Comparison of ENCODE assay signal across 2 cellular contexts in genomic region chr19:1794424-1795185, GRCh38.
TF ChIP-seq lines count a peak whose summit lies in the region.

No MANE protein-coding gene starts in this region.

TF ChIP-seq in HCT116, 20 proteins besides CTCF, POLR2A, EP300 and RAD21:
- TF ChIP-seq, protein P1, sequence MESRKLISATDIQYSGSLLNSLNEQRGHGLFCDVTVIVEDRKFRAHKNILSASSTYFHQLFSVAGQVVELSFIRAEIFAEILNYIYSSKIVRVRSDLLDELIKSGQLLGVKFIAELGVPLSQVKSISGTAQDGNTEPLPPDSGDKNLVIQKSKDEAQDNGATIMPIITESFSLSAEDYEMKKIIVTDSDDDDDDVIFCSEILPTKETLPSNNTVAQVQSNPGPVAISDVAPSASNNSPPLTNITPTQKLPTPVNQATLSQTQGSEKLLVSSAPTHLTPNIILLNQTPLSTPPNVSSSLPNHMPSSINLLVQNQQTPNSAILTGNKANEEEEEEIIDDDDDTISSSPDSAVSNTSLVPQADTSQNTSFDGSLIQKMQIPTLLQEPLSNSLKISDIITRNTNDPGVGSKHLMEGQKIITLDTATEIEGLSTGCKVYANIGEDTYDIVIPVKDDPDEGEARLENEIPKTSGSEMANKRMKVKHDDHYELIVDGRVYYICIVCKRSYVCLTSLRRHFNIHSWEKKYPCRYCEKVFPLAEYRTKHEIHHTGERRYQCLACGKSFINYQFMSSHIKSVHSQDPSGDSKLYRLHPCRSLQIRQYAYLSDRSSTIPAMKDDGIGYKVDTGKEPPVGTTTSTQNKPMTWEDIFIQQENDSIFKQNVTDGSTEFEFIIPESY (IDR thresholded peaks at IDR 0.05; ENCODE audit: extremely low read depth, insufficient replicate concordance, low read length): no peak
- TF ChIP-seq TCF7L2 (IDR thresholded peaks at IDR 0.05; ENCODE audit: borderline replicate concordance, extremely low read depth, insufficient read depth, insufficient read length) (no peak), REST (IDR thresholded peaks at IDR 0.05; ENCODE audit: low read depth) (no peak), SRF (IDR thresholded peaks at IDR 0.05; ENCODE audit: low read depth) (no peak)
- TF ChIP-seq, protein P2, sequence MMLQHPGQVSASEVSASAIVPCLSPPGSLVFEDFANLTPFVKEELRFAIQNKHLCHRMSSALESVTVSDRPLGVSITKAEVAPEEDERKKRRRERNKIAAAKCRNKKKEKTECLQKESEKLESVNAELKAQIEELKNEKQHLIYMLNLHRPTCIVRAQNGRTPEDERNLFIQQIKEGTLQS (IDR thresholded peaks at IDR 0.05): no peak

TF ChIP-seq in GM12878, 131 proteins besides CTCF, POLR2A, EP300 and RAD21:
- TF ChIP-seq STAT3 (IDR thresholded peaks at IDR 0.05; ENCODE audit: low read depth, low read length) (no peak), SPI1 (IDR thresholded peaks at IDR 0.05; ENCODE audit: borderline replicate concordance, insufficient read depth, low read depth, low read length) (no peak), MTA3 (IDR thresholded peaks at IDR 0.05; ENCODE audit: borderline replicate concordance, low read length) (no peak)
- TF ChIP-seq, protein P3, sequence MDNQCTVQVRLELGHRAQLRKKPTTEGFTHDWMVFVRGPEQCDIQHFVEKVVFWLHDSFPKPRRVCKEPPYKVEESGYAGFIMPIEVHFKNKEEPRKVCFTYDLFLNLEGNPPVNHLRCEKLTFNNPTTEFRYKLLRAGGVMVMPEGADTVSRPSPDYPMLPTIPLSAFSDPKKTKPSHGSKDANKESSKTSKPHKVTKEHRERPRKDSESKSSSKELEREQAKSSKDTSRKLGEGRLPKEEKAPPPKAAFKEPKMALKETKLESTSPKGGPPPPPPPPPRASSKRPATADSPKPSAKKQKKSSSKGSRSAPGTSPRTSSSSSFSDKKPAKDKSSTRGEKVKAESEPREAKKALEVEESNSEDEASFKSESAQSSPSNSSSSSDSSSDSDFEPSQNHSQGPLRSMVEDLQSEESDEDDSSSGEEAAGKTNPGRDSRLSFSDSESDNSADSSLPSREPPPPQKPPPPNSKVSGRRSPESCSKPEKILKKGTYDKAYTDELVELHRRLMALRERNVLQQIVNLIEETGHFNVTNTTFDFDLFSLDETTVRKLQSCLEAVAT (IDR thresholded peaks at IDR 0.05): no peak
